In the genomic region with DNA sequence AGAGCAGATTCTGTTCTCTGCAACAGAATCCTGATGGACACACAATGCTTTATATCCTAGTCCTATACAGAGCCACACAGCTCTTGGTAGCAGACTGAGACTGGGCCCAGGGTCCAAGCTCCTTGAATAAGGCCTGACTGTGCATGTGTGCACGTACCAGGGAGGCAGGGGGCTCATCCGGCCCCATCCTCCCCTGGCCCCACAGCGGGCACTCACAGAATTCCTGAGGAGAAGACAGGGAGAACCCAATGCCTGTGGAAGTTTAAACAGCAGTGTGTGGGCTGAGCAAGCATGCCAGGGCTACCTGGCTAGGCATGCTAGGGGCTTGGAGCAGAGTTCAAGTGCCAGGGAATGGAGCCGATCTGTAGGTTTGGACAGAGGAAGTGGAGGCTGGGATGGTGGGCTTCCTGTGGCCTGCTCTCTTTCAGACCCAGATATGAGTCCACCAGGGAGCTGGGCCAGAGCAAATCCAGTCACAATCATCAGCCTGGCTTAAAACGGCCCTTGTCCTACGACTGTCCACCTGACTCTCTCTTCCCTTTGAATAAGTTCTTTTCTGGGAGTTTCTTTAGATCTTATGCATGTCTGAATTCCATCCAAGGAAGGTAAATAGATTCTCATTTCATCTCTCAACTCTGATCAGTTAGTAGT, we compare ENCODE assay signal across 18 cellular contexts.
DNase-seq lines count a peak whose midpoint lies in the region; ATAC-seq, FAIRE-seq and TF ChIP-seq lines count a peak whose summit lies in the region.
"Had no signal": no experiment of that assay in that cellular context is flagged by ENCODE, and none has a peak within 500 bp of the region (broad histone marks: within the 10 kb centered on the region; RNA-seq: fewer than 3 reads in every experiment).

No MANE protein-coding gene starts in this region.

- intact Hi-C loops in PC-9 (cut with micrococcal nuclease; ENCODE audit: unreplicated experiment) (no loop called here), kidney (cut with DNase I) (no loop called here)

- H3K27ac ChIP-seq in PC-9 (peak overlapping the region; percentile 96), H1 (ENCODE audit: low read depth, low read length) (no peak overlapping the region), kidney (ENCODE audit: low read depth in 2 of 2, low read length in 2 of 2) (no peak overlapping the region), stomach smooth muscle (ENCODE audit: low read length) (peak overlapping the region; percentile 88)
- H3K27ac ChIP-seq: neutrophil had no signal

- no peaks in the 10 kb centered on the region for H3K9me2 ChIP-seq in PC-9 (ENCODE audit: insufficient read depth)

- no peak overlapping the region for H4K8ac ChIP-seq in H1 (ENCODE audit: extremely low read depth, insufficient read depth, low read length)

- POLR2A ChIA-PET in PC-9 (lab: Charles Lee; ENCODE audit: unreplicated experiment) (interaction anchor here (0.5 kb wide), 1 partner anchor 1220 kb away, joined by 10 read pairs; no protein-coding TSS in a partner anchor), H1 (lab: Charles Lee; ENCODE audit: partially characterized antibody) (interaction anchor here (0.8 to 5.5 kb wide), 8 partner anchors 9 to 387 kb away, joined by 3 to 35 read pairs (median 4); partner anchors contain the start of gene HSP90AB1)

- H2BK5ac ChIP-seq in H1 (ENCODE audit: low read depth, low read length) = no peak overlapping the region; the same call in 1 of the 2 replicates

- peaks cover 78% of the 10 kb centered on the region for H3F3A ChIP-seq in PC-9 (ENCODE audit: insufficient read depth, low read depth)

- TF ChIP-seq POLR2A in H1 (IDR thresholded peaks at IDR 0.05; ENCODE audit: control extremely low read depth in 1 of 2, low read depth in 2 of 2, low read length in 2 of 2) = no peak

- ATAC-seq in GM21526 (IDR thresholded peaks at IDR 0.05; ENCODE audit: low FRiP score, unreplicated experiment) (no peak), HG03095 (IDR thresholded peaks at IDR 0.05; ENCODE audit: unreplicated experiment) (no peak)

- 92% methylated on average over 6 of the region's 6 CpGs; no CpG with 5 or more reads in 1 of the 2 experiments for WGBS in H1 (ENCODE audit: extremely low coverage in 1 of 2, insufficient coverage in 1 of 2, insufficient read length in 1 of 2, insufficient replicate concordance in 2 of 2, low coverage in 1 of 2, low lambda C conversion rate in 2 of 2, missing lambda C conversion rate in 1 of 2), 2 experiments

- H3K18ac ChIP-seq in H1 (ENCODE audit: extremely low read depth, low read length) = no peak overlapping the region

- H2AFZ ChIP-seq in PC-9 (no peak overlapping the region), H1 (ENCODE audit: low read length) (no peak overlapping the region)

- no peak for TF ChIP-seq EP300 in H1 (IDR thresholded peaks at IDR 0.05; ENCODE audit: borderline replicate concordance in 1 of 2, low read depth in 2 of 2, low read length in 2 of 2)

- H3K79me2 ChIP-seq in PC-9 (ENCODE audit: low read depth) = 0 out of 2 replicates have a peak, but pooled peaks cover 26% of the 10 kb centered on the region
- H3K79me2 ChIP-seq in H1 (ENCODE audit: control insufficient read depth in 1 of 2, insufficient read depth in 2 of 2, low read length in 2 of 2) = no peaks in the 10 kb centered on the region

- H3K27me3 ChIP-seq in PC-9 (ENCODE audit: insufficient read depth, low read depth) (no peaks in the 10 kb centered on the region), H1 (replicated peaks in 1 of 4; ENCODE audit: control insufficient read depth in 3 of 4, extremely low read depth in 1 of 4, insufficient read depth in 3 of 4, low read length in 3 of 4) (no peaks in the 10 kb centered on the region), stomach smooth muscle (ENCODE audit: control insufficient read depth in 1 of 2, insufficient read depth in 2 of 2, low read length in 2 of 2) (no peaks in the 10 kb centered on the region)
- H3K27me3 ChIP-seq: right lobe of liver had no signal

- no peaks in the 10 kb centered on the region for H3K36me3 ChIP-seq in PC-9 (ENCODE audit: low read depth)
- H3K36me3 ChIP-seq in H1 (ENCODE audit: control insufficient read depth in 2 of 4, insufficient read depth in 4 of 4, low read length in 3 of 4) = no peaks in the 10 kb centered on the region
- H3K36me3 ChIP-seq in kidney (ENCODE audit: control insufficient read depth in 1 of 2, insufficient read depth in 2 of 2, low read length in 2 of 2) = no peaks in the 10 kb centered on the region
- no peaks in the 10 kb centered on the region for H3K36me3 ChIP-seq in stomach smooth muscle (ENCODE audit: control insufficient read depth in 2 of 2, insufficient read depth in 2 of 2, low read length in 2 of 2)
- H3K36me3 ChIP-seq: neutrophil, right lobe of liver, thoracic aorta had no signal

- TF ChIP-seq RAD21 in H1 (IDR thresholded peaks at IDR 0.05 in 1 of 2, conservative IDR thresholded peaks at IDR 0.05 in 1 of 2; ENCODE audit: low read depth in 2 of 2, low read length in 2 of 2) = no peak

- no peak overlapping the region for H2BK120ac ChIP-seq in H1 (replicated peaks; ENCODE audit: low read depth, low read length)

- CTCF ChIA-PET in PC-9 (lab: Charles Lee) (interaction anchor here (1.1 kb wide), 1 partner anchor 10 kb away, joined by 3 read pairs; no protein-coding TSS in a partner anchor), H1 (lab: Charles Lee; ENCODE audit: partially characterized antibody) (interaction anchor here (0.6 to 23.4 kb wide), 8 partner anchors 12 to 398 kb away, joined by 3 to 331 read pairs (median 6); no protein-coding TSS in a partner anchor)

- H2AK5ac ChIP-seq in H1 (ENCODE audit: low read depth, low read length) = no peak overlapping the region; the same call in 1 of the 2 replicates

- H4K5ac ChIP-seq in H1 (ENCODE audit: insufficient read length, low read depth, low read length) = no peak overlapping the region

- H2BK15ac ChIP-seq in H1 (ENCODE audit: low read length) = 0 out of 2 replicates have a peak overlapping the region, but pooled peaks have one; percentile 97

- FAIRE-seq in H1 (lab: Jason Lieb, UNC) (no peak), kidney (lab: Jason Lieb, UNC) (no peak)
- FAIRE-seq: TTC549 had no signal

- peaks cover 100% of the 10 kb centered on the region for H3K4me1 ChIP-seq in PC-9 (replicated peaks; ENCODE audit: insufficient read depth)
- peaks cover 0 to 14% (median 4%) of the 10 kb centered on the region in 4 experiments; a peak in 6 of 7 replicates for H3K4me1 ChIP-seq in H1 (replicated peaks in 1 of 4; ENCODE audit: control insufficient read depth in 3 of 4, insufficient read depth in 4 of 4, low read length in 3 of 4)
- H3K4me1 ChIP-seq in kidney (ENCODE audit: control insufficient read depth in 1 of 2, insufficient read depth in 1 of 2, low read depth in 1 of 2, low read length in 2 of 2) = peaks cover 0 to 7% of the 10 kb centered on the region in 2 donors
- peaks cover 71% of the 10 kb centered on the region for H3K4me1 ChIP-seq in stomach smooth muscle (ENCODE audit: control insufficient read depth, insufficient read depth, low read length)
- H3K4me1 ChIP-seq: right lobe of liver had no signal

- BruUV-seq in PC-9 (replicated peaks; lab: Mats Ljungman, UMichigan) = no TSS peak

- no peak overlapping the region for H3K4me3 ChIP-seq in PC-9
- H3K4me3 ChIP-seq in H1 (ENCODE audit: extremely low read depth in 1 of 4, insufficient read depth in 2 of 4, low read depth in 3 of 4, low read length in 4 of 4) = no peak overlapping the region
- H3K4me3 ChIP-seq in kidney (ENCODE audit: low read length in 2 of 2) = no peak overlapping the region
- H3K4me3 ChIP-seq in stomach smooth muscle (ENCODE audit: low read length in 2 of 2) = no peak overlapping the region
- H3K4me3 ChIP-seq: right lobe of liver, thoracic aorta had no signal

- no peaks in the 10 kb centered on the region for H3K23me2 ChIP-seq in H1 (ENCODE audit: low read depth, low read length)

- no peak overlapping the region for H3K56ac ChIP-seq in H1 (replicated peaks; ENCODE audit: insufficient read length, low read depth, low read length)

- no peaks in the 10 kb centered on the region for H3K79me1 ChIP-seq in H1 (ENCODE audit: low read depth, low read length)

- peak overlapping the region; percentile 78 for H3K4me2 ChIP-seq in PC-9
- peak overlapping the region in 1 of 2 experiments; percentile 36; a peak in 1 of 4 replicates for H3K4me2 ChIP-seq in H1 (ENCODE audit: insufficient read depth in 1 of 2, low read depth in 2 of 2, low read length in 2 of 2)

- 0 out of 2 replicates have a peak overlapping the region, but pooled peaks have one; percentile 64 for H2BK12ac ChIP-seq in H1 (ENCODE audit: low read depth, low read length)

- H3K9me3 ChIP-seq in PC-9 (ENCODE audit: insufficient read depth, low read depth) (no peaks in the 10 kb centered on the region), H1 (ENCODE audit: insufficient read depth in 2 of 2, low read depth in 1 of 2, low read length in 1 of 2) (no peaks in the 10 kb centered on the region), kidney (ENCODE audit: control insufficient read depth in 1 of 2, low read length in 2 of 2) (no peaks in the 10 kb centered on the region), stomach smooth muscle (ENCODE audit: control insufficient read depth in 2 of 2, low read length in 2 of 2) (no peaks in the 10 kb centered on the region)
- H3K9me3 ChIP-seq: neutrophil, right lobe of liver, thoracic aorta had no signal

- DNase-seq in PC-9 (no peak), H1 (ENCODE audit: low read depth in 1 of 2, low spot score in 2 of 2) (no peak), kidney (peak; percentile 37), NCI-H82 (lab: John Stamatoyannopoulos, UW) (no peak), NCI-H1436 treated with DMSO at 0.1 percent for 48 hours (lab: John Stamatoyannopoulos, UW) (no peak)
- DNase-seq: activated CD4-positive, alpha-beta T cell treated with anti-CD3 and anti-CD28 coated beads, Interleukin-2, amount 50 U/mL, for 4 hours; cerebellar nuclear complex; DMS 273 treated with DMSO at 0.1 percent for 48 hours; NCI-H2081 treated with DMSO at 0.1 percent for 48 hours; NCI-H524; stimulated activated CD4-positive, alpha-beta T cell treated with anti-CD3 and anti-CD28 coated beads, Interleukin-2, amount 100 ng/mL, for 48 hours had no signal

- no peak overlapping the region for H4K91ac ChIP-seq in H1 (replicated peaks; ENCODE audit: insufficient read length, low read length)

- no peak overlapping the region for H2BK20ac ChIP-seq in H1 (ENCODE audit: low read length)

- H4K20me1 ChIP-seq in PC-9 (ENCODE audit: insufficient read depth) (no peaks in the 10 kb centered on the region), H1 (replicated peaks in 1 of 2; ENCODE audit: control insufficient read depth in 1 of 2, insufficient read depth in 2 of 2, low read length in 2 of 2) (no peaks in the 10 kb centered on the region)

- no peak overlapping the region for H3K9ac ChIP-seq in H1 (replicated peaks in 1 of 4; ENCODE audit: extremely low read depth in 1 of 4, low read depth in 3 of 4, low read length in 3 of 4)
- no peak overlapping the region for H3K9ac ChIP-seq in kidney (ENCODE audit: low read length in 2 of 2)
- no peak overlapping the region for H3K9ac ChIP-seq in stomach smooth muscle (ENCODE audit: low read length in 2 of 2)

- no peak overlapping the region for H3K14ac ChIP-seq in H1 (ENCODE audit: insufficient read length)

- H3K23ac ChIP-seq in H1 (ENCODE audit: insufficient read length) = no peak overlapping the region

- H3K4ac ChIP-seq in H1 (replicated peaks; ENCODE audit: insufficient read length, low read depth, low read length) = no peak overlapping the region

- no peak for TF ChIP-seq CTCF in PC-9 (conservative IDR thresholded peaks at IDR 0.05)
- no peak for TF ChIP-seq CTCF in H1 (IDR thresholded peaks at IDR 0.05; ENCODE audit: control extremely low read depth in 1 of 3, insufficient read depth in 1 of 3, low read depth in 1 of 3, low read length in 3 of 3)
- TF ChIP-seq CTCF in kidney (IDR thresholded peaks at IDR 0.05; ENCODE audit: borderline replicate concordance, extremely low read depth, insufficient read depth) = no peak

Comparison
In these comparisons a context has a peak if more than half of its experiments do, and no peak if none do; other contexts are left out.
1. H3K27ac ChIP-seq: peak in PC-9 (single experiment) and stomach smooth muscle (single experiment); none in H1 (single experiment) and kidney (0 of 2).